In genomic region chr2:134167015-134167414, GRCh38 we compare ENCODE assay signal across 17 cellular contexts.
A peak's percentile ranks its signal among the peaks of the same experiment; 100 is the strongest.
DNase-seq lines count a peak whose midpoint lies in the region; ATAC-seq and TF ChIP-seq lines count a peak whose summit lies in the region.
"Had no signal": no experiment of that assay in that cellular context is flagged by ENCODE, and none has a peak within 500 bp of the region (broad histone marks: within the 10 kb centered on the region; RNA-seq: fewer than 3 reads in every experiment).

No MANE protein-coding gene starts in this region.

- no peak for ATAC-seq in activated T-cell treated with anti-CD3 and anti-CD28 coated beads, Interleukin-2, amount 50 U/mL, for 72 hours (replicated peaks in 1 of 2)
- no peak for ATAC-seq in stimulated activated memory B cell treated with anti-CD40 and anti-IgM and Interleukin-4, amounts not matched to agents 10 μg/mL and 1 μg/mL and 100 μg/mL, for 72 hours
- ATAC-seq: activated T-cell treated with anti-CD3 and anti-CD28 coated beads, Interleukin-2, amount 50 U/mL, for 4 hours had no signal

- H3K4me3 ChIP-seq in choroid plexus epithelial cell (ENCODE audit: low read depth, low read length) (no peak overlapping the region), suprapubic skin (no peak overlapping the region), neural progenitor cell (no peak overlapping the region)

- 76% methylated on average over 3 of the region's 3 CpGs for WGBS in suprapubic skin

- no peak for DNase-seq in activated T-cell treated with anti-CD3 and anti-CD28 coated beads, Interleukin-2, amount 50 U/mL, for 24 hours
- DNase-seq in activated T-cell treated with anti-CD3 and anti-CD28 coated beads, Interleukin-2, amount 50 U/mL, for 72 hours = no peak
- DNase-seq in RKO (ENCODE audit: low spot score) (peak; percentile 45), choroid plexus epithelial cell (ENCODE audit: low read depth) (peak; percentile 35), suprapubic skin (ENCODE audit: low spot score in 2 of 2) (no peak), neural progenitor cell (ENCODE audit: low spot score) (no peak)
- DNase-seq in activated CD4-positive, alpha-beta T cell treated with anti-CD3 and anti-CD28 coated beads, Interleukin-2, amount 50 U/mL, for 4 hours = no peak
- DNase-seq: activated CD4-positive, alpha-beta T cell treated with anti-CD3 and anti-CD28 coated beads for 1 hour; activated T-cell treated with anti-CD3 and anti-CD28 coated beads, Interleukin-2, amount 50 U/mL, for 4 hours; aorta; dermis blood vessel endothelial cell; midbrain; NCI-H1105; NCI-H226; stimulated activated naive CD4-positive, alpha-beta T cell treated with Interleukin-2 at 50 U/mL for 16 hours had no signal

- H4K20me1 ChIP-seq in neural progenitor cell (ENCODE audit: low read depth) = peaks cover 22% of the 10 kb centered on the region

- no peak overlapping the region for H3K4me3 Mint-ChIP-seq in activated T-cell treated with anti-CD3 and anti-CD28 coated beads, Interleukin-2, amount 50 U/mL, for 24 hours
- no peak overlapping the region for H3K4me3 Mint-ChIP-seq in activated T-cell treated with anti-CD3 and anti-CD28 coated beads, Interleukin-2, amount 50 U/mL, for 72 hours
- H3K4me3 Mint-ChIP-seq in stimulated activated memory B cell treated with anti-CD40 and anti-IgM and Interleukin-4, amounts not matched to agents 10 μg/mL and 1 μg/mL and 100 μg/mL, for 72 hours = no peak overlapping the region
- H3K4me3 Mint-ChIP-seq in neural progenitor cell = no peak overlapping the region
- H3K4me3 Mint-ChIP-seq: activated T-cell treated with anti-CD3 and anti-CD28 coated beads, Interleukin-2, amount 50 U/mL, for 4 hours; IgD-negative memory B cell had no signal

- H3F3A ChIP-seq in neural progenitor cell (ENCODE audit: low read depth) = no peaks in the 10 kb centered on the region

- H3K4me1 ChIP-seq in suprapubic skin (peaks cover 4% of the 10 kb centered on the region), neural progenitor cell (peaks cover 6% of the 10 kb centered on the region)

- peaks cover 18% of the 10 kb centered on the region for H3K36me3 Mint-ChIP-seq in activated T-cell treated with anti-CD3 and anti-CD28 coated beads, Interleukin-2, amount 50 U/mL, for 24 hours (ENCODE audit: low read depth)
- H3K36me3 Mint-ChIP-seq in activated T-cell treated with anti-CD3 and anti-CD28 coated beads, Interleukin-2, amount 50 U/mL, for 72 hours (ENCODE audit: insufficient read depth in 2 of 2) = no peaks in the 10 kb centered on the region
- peaks cover 23% of the 10 kb centered on the region for H3K36me3 Mint-ChIP-seq in stimulated activated memory B cell treated with anti-CD40 and anti-IgM and Interleukin-4, amounts not matched to agents 10 μg/mL and 1 μg/mL and 100 μg/mL, for 72 hours
- H3K36me3 Mint-ChIP-seq in neural progenitor cell = peaks cover 7% of the 10 kb centered on the region

- no peaks in the 10 kb centered on the region for H3K9me3 Mint-ChIP-seq in activated T-cell treated with anti-CD3 and anti-CD28 coated beads, Interleukin-2, amount 50 U/mL, for 24 hours
- H3K9me3 Mint-ChIP-seq in activated T-cell treated with anti-CD3 and anti-CD28 coated beads, Interleukin-2, amount 50 U/mL, for 72 hours = peaks cover 0 to 1% of the 10 kb centered on the region in 2 donors
- H3K9me3 Mint-ChIP-seq in stimulated activated memory B cell treated with anti-CD40 and anti-IgM and Interleukin-4, amounts not matched to agents 10 μg/mL and 1 μg/mL and 100 μg/mL, for 72 hours = no peaks in the 10 kb centered on the region
- no peaks in the 10 kb centered on the region for H3K9me3 Mint-ChIP-seq in neural progenitor cell
- H3K9me3 Mint-ChIP-seq: activated T-cell treated with anti-CD3 and anti-CD28 coated beads, Interleukin-2, amount 50 U/mL, for 4 hours; IgD-negative memory B cell had no signal

- H3K27ac ChIP-seq in suprapubic skin = no peak overlapping the region
- no peak overlapping the region for H3K27ac ChIP-seq in neural progenitor cell

- no peak for TF ChIP-seq CTCF in choroid plexus epithelial cell (conservative IDR thresholded peaks at IDR 0.05; ENCODE audit: low read depth, low read length)
- no peak for TF ChIP-seq CTCF in suprapubic skin (IDR thresholded peaks at IDR 0.05)
- TF ChIP-seq CTCF in neural progenitor cell (IDR thresholded peaks at IDR 0.05) = no peak

- H3K9me3 ChIP-seq in suprapubic skin (no peaks in the 10 kb centered on the region), neural progenitor cell (ENCODE audit: low read depth) (no peaks in the 10 kb centered on the region)

- peaks cover 22% of the 10 kb centered on the region for H3K79me2 ChIP-seq in neural progenitor cell (ENCODE audit: low read depth)

- H3K4me1 Mint-ChIP-seq in activated T-cell treated with anti-CD3 and anti-CD28 coated beads, Interleukin-2, amount 50 U/mL, for 24 hours (ENCODE audit: low read depth) = peaks cover 93% of the 10 kb centered on the region
- peaks cover 85% of the 10 kb centered on the region for H3K4me1 Mint-ChIP-seq in activated T-cell treated with anti-CD3 and anti-CD28 coated beads, Interleukin-2, amount 50 U/mL, for 72 hours (ENCODE audit: low read depth)
- peaks cover 82% of the 10 kb centered on the region for H3K4me1 Mint-ChIP-seq in stimulated activated memory B cell treated with anti-CD40 and anti-IgM and Interleukin-4, amounts not matched to agents 10 μg/mL and 1 μg/mL and 100 μg/mL, for 72 hours
- H3K4me1 Mint-ChIP-seq in neural progenitor cell = peaks cover 12% of the 10 kb centered on the region

- H3K4me2 ChIP-seq in neural progenitor cell = no peak overlapping the region

- no peak overlapping the region for H2AFZ ChIP-seq in neural progenitor cell (replicated peaks)

- no peaks in the 10 kb centered on the region for H3K27me3 Mint-ChIP-seq in activated T-cell treated with anti-CD3 and anti-CD28 coated beads, Interleukin-2, amount 50 U/mL, for 24 hours
- H3K27me3 Mint-ChIP-seq in activated T-cell treated with anti-CD3 and anti-CD28 coated beads, Interleukin-2, amount 50 U/mL, for 72 hours (ENCODE audit: low read depth) = no peaks in the 10 kb centered on the region
- H3K27me3 Mint-ChIP-seq in stimulated activated memory B cell treated with anti-CD40 and anti-IgM and Interleukin-4, amounts not matched to agents 10 μg/mL and 1 μg/mL and 100 μg/mL, for 72 hours = no peaks in the 10 kb centered on the region
- no peaks in the 10 kb centered on the region for H3K27me3 Mint-ChIP-seq in neural progenitor cell (ENCODE audit: insufficient read depth, low read depth)
- H3K27me3 Mint-ChIP-seq: IgD-negative memory B cell had no signal

- H3K27me3 ChIP-seq in suprapubic skin (no peaks in the 10 kb centered on the region), neural progenitor cell (no peaks in the 10 kb centered on the region)

- no peak overlapping the region for H3K9ac ChIP-seq in neural progenitor cell

- TF ChIP-seq POLR2A in suprapubic skin (IDR thresholded peaks at IDR 0.05) = no peak

- H3K36me3 ChIP-seq in suprapubic skin (no peaks in the 10 kb centered on the region), neural progenitor cell (no peaks in the 10 kb centered on the region)

- peak overlapping the region; percentile 27 for H3K27ac Mint-ChIP-seq in activated T-cell treated with anti-CD3 and anti-CD28 coated beads, Interleukin-2, amount 50 U/mL, for 24 hours
- H3K27ac Mint-ChIP-seq in activated T-cell treated with anti-CD3 and anti-CD28 coated beads, Interleukin-2, amount 50 U/mL, for 72 hours = no peak overlapping the region
- H3K27ac Mint-ChIP-seq in stimulated activated memory B cell treated with anti-CD40 and anti-IgM and Interleukin-4, amounts not matched to agents 10 μg/mL and 1 μg/mL and 100 μg/mL, for 72 hours = peak overlapping the region; percentile 10
- no peak overlapping the region for H3K27ac Mint-ChIP-seq in neural progenitor cell

- no peak for TF ChIP-seq EP300 in suprapubic skin (IDR thresholded peaks at IDR 0.05)

Comparison
In these comparisons a context has a peak if more than half of its experiments do, and no peak if none do; other contexts are left out.
1. H3K27ac Mint-ChIP-seq: peak in activated T-cell treated with anti-CD3 and anti-CD28 coated beads, Interleukin-2, amount 50 U/mL, for 24 hours (single experiment) and stimulated activated memory B cell treated with anti-CD40 and anti-IgM and Interleukin-4, amounts not matched to agents 10 μg/mL and 1 μg/mL and 100 μg/mL, for 72 hours (single experiment); none in activated T-cell treated with anti-CD3 and anti-CD28 coated beads, Interleukin-2, amount 50 U/mL, for 72 hours (single experiment) and neural progenitor cell (single experiment).
2. DNase-seq: peak in RKO (single experiment) and choroid plexus epithelial cell (single experiment); none in activated T-cell treated with anti-CD3 and anti-CD28 coated beads, Interleukin-2, amount 50 U/mL, for 24 hours (single experiment), activated T-cell treated with anti-CD3 and anti-CD28 coated beads, Interleukin-2, amount 50 U/mL, for 72 hours (0 of 2), suprapubic skin (0 of 2), neural progenitor cell (single experiment) and activated CD4-positive, alpha-beta T cell treated with anti-CD3 and anti-CD28 coated beads, Interleukin-2, amount 50 U/mL, for 4 hours (0 of 2).